9 cellular contexts compared by ENCODE assay signal in genomic region chrX:57156397-57157049, GRCh38. TPM values are rescaled to one million over a fixed set of nuclear protein-coding genes. Genes with fewer than 3 reads are reported as not detected.
DNase-seq lines count a peak whose midpoint lies in the region; ATAC-seq, FAIRE-seq and TF ChIP-seq lines count a peak whose summit lies in the region.
"Had no signal": no experiment of that assay in that cellular context is flagged by ENCODE, and none has a peak within 500 bp of the region (broad histone marks: within the 10 kb centered on the region; RNA-seq: fewer than 3 reads in every experiment).

No MANE protein-coding gene starts in this region.

- ATAC-seq in HG03097 (IDR thresholded peaks at IDR 0.05; ENCODE audit: low FRiP score, unreplicated experiment) = no peak

- H3F3A ChIP-seq in neural progenitor cell (ENCODE audit: low read depth) = no peaks in the 10 kb centered on the region

- POLR2A ChIA-PET in GM10248 (lab: Yijun Ruan, JAX) = no interaction called here

- H3K27ac Mint-ChIP-seq in chondrocyte (ENCODE audit: unreplicated experiment) (no peak overlapping the region), neural progenitor cell (no peak overlapping the region)

- H3K27me3 ChIP-seq in neural progenitor cell = no peaks in the 10 kb centered on the region

- TF ChIP-seq CTCF in GM10248 (IDR thresholded peaks at IDR 0.05; ENCODE audit: control extremely low read depth, extremely low read depth, low read depth, missing control alignments) (peak; percentile 34), chondrocyte (IDR thresholded peaks at IDR 0.05) (peak; percentile 78), neural progenitor cell (IDR thresholded peaks at IDR 0.05) (peak; percentile 62)

- no peaks in the 10 kb centered on the region for H3K36me3 ChIP-seq in neural progenitor cell

- no peak overlapping the region for H3K4me3 Mint-ChIP-seq in chondrocyte (ENCODE audit: unreplicated experiment)
- no peak overlapping the region for H3K4me3 Mint-ChIP-seq in neural progenitor cell

- H3K36me3 Mint-ChIP-seq in chondrocyte (ENCODE audit: low read depth) (peaks cover 11% of the 10 kb centered on the region), neural progenitor cell (no peaks in the 10 kb centered on the region)

- no peak overlapping the region for H2AFZ ChIP-seq in neural progenitor cell (replicated peaks)

- H3K4me1 Mint-ChIP-seq in chondrocyte (ENCODE audit: low read depth) = peaks cover 14% of the 10 kb centered on the region
- no peaks in the 10 kb centered on the region for H3K4me1 Mint-ChIP-seq in neural progenitor cell

- no peak overlapping the region for H3K9ac ChIP-seq in neural progenitor cell

- FAIRE-seq in frontal cortex (lab: Jason Lieb, UNC) = no peak

- H3K4me1 ChIP-seq in neural progenitor cell = no peaks in the 10 kb centered on the region

- no peak overlapping the region for H3K4me2 ChIP-seq in neural progenitor cell

- no peaks in the 10 kb centered on the region for H3K27me3 Mint-ChIP-seq in chondrocyte (ENCODE audit: low read depth)
- H3K27me3 Mint-ChIP-seq in neural progenitor cell (ENCODE audit: insufficient read depth, low read depth) = no peaks in the 10 kb centered on the region

- no peaks in the 10 kb centered on the region for H4K20me1 ChIP-seq in neural progenitor cell (ENCODE audit: low read depth)

- no peak for DNase-seq in GM10248 (ENCODE audit: extremely low spot score)
- peak; percentile 1 for DNase-seq in NCI-H1694 treated with DMSO at 0.1 percent for 48 hours (lab: John Stamatoyannopoulos, UW)
- no peak for DNase-seq in chondrocyte (ENCODE audit: low spot score)
- DNase-seq in neural progenitor cell (ENCODE audit: low spot score) = peak; percentile 65
- DNase-seq in effector CD8-positive, alpha-beta T cell (lab: John Stamatoyannopoulos, UW) = no peak
- no peak for DNase-seq in frontal cortex (ENCODE audit: low spot score in 2 of 2)
- DNase-seq in NCI-H69 (lab: John Stamatoyannopoulos, UW) = no peak

- no peaks in the 10 kb centered on the region for H3K79me2 ChIP-seq in neural progenitor cell (ENCODE audit: low read depth)

- no peak overlapping the region for H3K27ac ChIP-seq in neural progenitor cell

- H3K4me3 ChIP-seq in neural progenitor cell = no peak overlapping the region
- H3K4me3 ChIP-seq: lung had no signal

- CTCF ChIA-PET in GM10248 (lab: Yijun Ruan, JAX) = interaction anchor here (1.6 kb wide), 1 partner anchor 297 kb away, joined by 13 read pairs; no protein-coding TSS in a partner anchor

- H3K9me3 Mint-ChIP-seq in chondrocyte (ENCODE audit: low read depth) (peaks cover 30% of the 10 kb centered on the region), neural progenitor cell (peaks cover 25% of the 10 kb centered on the region)

- no peaks in the 10 kb centered on the region for H3K9me3 ChIP-seq in neural progenitor cell (ENCODE audit: low read depth)

RNA-seq across cellular contexts. Expression of gene SPIN2A, which starts 19.3 kb away (rescaled TPM):
- total RNA-seq in chondrocyte = 0.54 to 2.3 TPM (median 1.0 TPM) in 3 replicates
- total RNA-seq in neural progenitor cell (ENCODE audit: low replicate concordance) = 0.26 and 0.99 TPM in 2 replicates
- total RNA-seq in frontal cortex = 2.0 TPM

RNA-seq across cellular contexts. Expression of gene SPIN2B, which starts 35.2 kb away (rescaled TPM):
- total RNA-seq in chondrocyte (12.9 to 24.2 TPM (median 13.9 TPM) in 3 replicates), neural progenitor cell (ENCODE audit: low replicate concordance) (6.0 and 15.3 TPM in 2 replicates), frontal cortex (9.8 TPM)

Comparison
In these comparisons a context has a peak if more than half of its experiments do, and no peak if none do; other contexts are left out.
1. DNase-seq: peak in NCI-H1694 treated with DMSO at 0.1 percent for 48 hours (single experiment) and neural progenitor cell (single experiment); none in GM10248 (single experiment), chondrocyte (single experiment), effector CD8-positive, alpha-beta T cell (single experiment), frontal cortex (0 of 2) and NCI-H69 (single experiment).
2. Peak in every context shown above with its lines, with median percentiles within 50 percentile points of each other: CTCF ChIP-seq.